Comparison of ENCODE assay signal across 1 cellular context in the genomic region with DNA sequence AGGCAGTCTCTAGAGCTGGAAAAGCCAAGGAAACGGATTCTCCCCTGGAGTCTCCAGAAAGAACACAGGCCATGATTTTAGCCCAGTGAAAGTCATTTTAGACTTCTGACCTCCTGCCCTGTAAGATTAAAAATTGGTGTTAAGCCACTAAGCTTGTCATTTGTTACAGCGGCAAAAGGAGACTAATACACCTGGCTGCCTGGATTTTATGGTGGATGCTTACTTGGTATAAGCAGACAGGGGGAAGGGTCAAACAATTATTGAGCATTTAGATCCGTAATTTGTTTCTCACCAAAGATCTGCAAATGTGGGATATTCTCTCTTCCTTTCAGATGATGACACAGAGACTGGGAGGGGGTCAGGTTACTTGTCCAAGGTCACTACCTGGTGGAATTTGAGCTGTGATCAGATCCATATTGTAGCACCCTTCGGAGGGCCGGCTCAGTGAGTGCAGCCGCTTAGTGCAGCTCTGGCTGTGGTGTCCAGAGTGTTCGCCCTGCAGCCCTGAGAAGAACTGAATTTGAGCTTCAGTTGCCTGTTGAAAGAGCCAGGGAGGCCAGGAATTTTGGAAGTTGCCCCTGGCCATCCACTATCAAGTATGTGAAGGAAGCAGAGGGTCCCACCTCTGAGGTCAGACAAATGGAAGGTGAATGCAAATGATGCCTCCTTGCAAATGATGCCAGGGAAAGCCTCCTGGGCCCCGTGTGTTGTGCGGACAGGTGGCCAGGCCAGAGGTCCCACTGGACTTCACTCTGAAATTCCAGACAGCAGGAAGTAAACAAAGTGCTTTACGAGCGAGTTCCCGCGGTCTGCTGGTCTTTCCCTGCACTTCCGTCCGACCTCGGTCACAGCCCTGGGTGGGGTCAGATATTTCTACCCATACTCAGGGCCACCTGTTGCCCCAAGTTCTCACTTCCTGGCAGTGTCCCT.
TF ChIP-seq lines count a peak whose summit lies in the region.

No MANE protein-coding gene starts in this region.

TF ChIP-seq in HepG2, 621 proteins besides CTCF, POLR2A, EP300 and RAD21 (continued from another document and continues in another):
- TF ChIP-seq NR2F6 (IDR thresholded peaks at IDR 0.05), result peak; percentile 61; the same call in 1 of the 2 replicates
- TF ChIP-seq NR2F6 (CRISPR knock-in tag; IDR thresholded peaks at IDR 0.05), result peak; percentile 92
- TF ChIP-seq RARA (CRISPR knock-in tag; IDR thresholded peaks at IDR 0.05), result peak; percentile 99
- TF ChIP-seq MZF1 (CRISPR knock-in tag; IDR thresholded peaks at IDR 0.05; ENCODE audit: borderline replicate concordance), result no peak
- TF ChIP-seq CBX1 (IDR thresholded peaks at IDR 0.05; ENCODE audit: low read depth), result no peak
- TF ChIP-seq CBX2 (IDR thresholded peaks at IDR 0.05; ENCODE audit: low read depth, low read length), result no peak
- TF ChIP-seq CBX2 (CRISPR knock-in tag; IDR thresholded peaks at IDR 0.05; ENCODE audit: low read depth), result no peak
- peak; percentile 69; the same call in 1 of the 2 replicates for TF ChIP-seq ERF (CRISPR knock-in tag; IDR thresholded peaks at IDR 0.05)
- TF ChIP-seq MXD4 (CRISPR knock-in tag; IDR thresholded peaks at IDR 0.05), result peak; percentile 60; the same call in 1 of the 2 replicates
- TF ChIP-seq, protein P1, sequence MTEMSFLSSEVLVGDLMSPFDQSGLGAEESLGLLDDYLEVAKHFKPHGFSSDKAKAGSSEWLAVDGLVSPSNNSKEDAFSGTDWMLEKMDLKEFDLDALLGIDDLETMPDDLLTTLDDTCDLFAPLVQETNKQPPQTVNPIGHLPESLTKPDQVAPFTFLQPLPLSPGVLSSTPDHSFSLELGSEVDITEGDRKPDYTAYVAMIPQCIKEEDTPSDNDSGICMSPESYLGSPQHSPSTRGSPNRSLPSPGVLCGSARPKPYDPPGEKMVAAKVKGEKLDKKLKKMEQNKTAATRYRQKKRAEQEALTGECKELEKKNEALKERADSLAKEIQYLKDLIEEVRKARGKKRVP (CRISPR knock-in tag; IDR thresholded peaks at IDR 0.05), result peak in 1 of 2 experiments; percentile 70; a peak in 2 of 4 replicates
- no peak for TF ChIP-seq ZNF337 (CRISPR knock-in tag; IDR thresholded peaks at IDR 0.05; ENCODE audit: borderline replicate concordance, low read depth)
- 0 out of 2 replicates have a peak, but pooled peaks have one; percentile 26 for TF ChIP-seq DNMT3B (CRISPR knock-in tag; conservative IDR thresholded peaks at IDR 0.05)
- TF ChIP-seq, protein P2, sequence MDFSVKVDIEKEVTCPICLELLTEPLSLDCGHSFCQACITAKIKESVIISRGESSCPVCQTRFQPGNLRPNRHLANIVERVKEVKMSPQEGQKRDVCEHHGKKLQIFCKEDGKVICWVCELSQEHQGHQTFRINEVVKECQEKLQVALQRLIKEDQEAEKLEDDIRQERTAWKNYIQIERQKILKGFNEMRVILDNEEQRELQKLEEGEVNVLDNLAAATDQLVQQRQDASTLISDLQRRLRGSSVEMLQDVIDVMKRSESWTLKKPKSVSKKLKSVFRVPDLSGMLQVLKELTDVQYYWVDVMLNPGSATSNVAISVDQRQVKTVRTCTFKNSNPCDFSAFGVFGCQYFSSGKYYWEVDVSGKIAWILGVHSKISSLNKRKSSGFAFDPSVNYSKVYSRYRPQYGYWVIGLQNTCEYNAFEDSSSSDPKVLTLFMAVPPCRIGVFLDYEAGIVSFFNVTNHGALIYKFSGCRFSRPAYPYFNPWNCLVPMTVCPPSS (IDR thresholded peaks at IDR 0.05), result no peak
- TF ChIP-seq, protein P3, sequence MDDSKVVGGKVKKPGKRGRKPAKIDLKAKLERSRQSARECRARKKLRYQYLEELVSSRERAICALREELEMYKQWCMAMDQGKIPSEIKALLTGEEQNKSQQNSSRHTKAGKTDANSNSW (CRISPR knock-in tag; IDR thresholded peaks at IDR 0.05; ENCODE audit: borderline replicate concordance), result no peak
- TF ChIP-seq KLF9 (CRISPR knock-in tag; IDR thresholded peaks at IDR 0.05; ENCODE audit: low read depth), result no peak
- peak; percentile 85; the same call in 1 of the 2 replicates for TF ChIP-seq AKAP8 (CRISPR knock-in tag; IDR thresholded peaks at IDR 0.05)
- TF ChIP-seq FIP1L1 (IDR thresholded peaks at IDR 0.05; ENCODE audit: borderline replicate concordance, insufficient read depth, low read depth, low read length), result 0 out of 2 replicates have a peak, but pooled peaks have one; percentile 53
- TF ChIP-seq, protein P4, sequence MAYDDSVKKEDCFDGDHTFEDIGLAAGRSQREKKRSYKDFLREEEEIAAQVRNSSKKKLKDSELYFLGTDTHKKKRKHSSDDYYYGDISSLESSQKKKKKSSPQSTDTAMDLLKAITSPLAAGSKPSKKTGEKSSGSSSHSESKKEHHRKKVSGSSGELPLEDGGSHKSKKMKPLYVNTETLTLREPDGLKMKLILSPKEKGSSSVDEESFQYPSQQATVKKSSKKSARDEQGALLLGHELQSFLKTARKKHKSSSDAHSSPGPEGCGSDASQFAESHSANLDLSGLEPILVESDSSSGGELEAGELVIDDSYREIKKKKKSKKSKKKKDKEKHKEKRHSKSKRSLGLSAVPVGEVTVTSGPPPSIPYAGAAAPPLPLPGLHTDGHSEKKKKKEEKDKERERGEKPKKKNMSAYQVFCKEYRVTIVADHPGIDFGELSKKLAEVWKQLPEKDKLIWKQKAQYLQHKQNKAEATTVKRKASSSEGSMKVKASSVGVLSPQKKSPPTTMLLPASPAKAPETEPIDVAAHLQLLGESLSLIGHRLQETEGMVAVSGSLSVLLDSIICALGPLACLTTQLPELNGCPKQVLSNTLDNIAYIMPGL (CRISPR knock-in tag; IDR thresholded peaks at IDR 0.05; ENCODE audit: borderline replicate concordance in 1 of 2, low read depth in 1 of 2), result peak in 1 of 2 experiments; percentile 47; a peak in 2 of 4 replicates
- TF ChIP-seq SP4 (CRISPR knock-in tag; IDR thresholded peaks at IDR 0.05), result peak; percentile 49
- TF ChIP-seq MAFG (CRISPR knock-in tag; IDR thresholded peaks at IDR 0.05), result no peak
- TF ChIP-seq NFE2L2 (IDR thresholded peaks at IDR 0.05; ENCODE audit: low read length), result no peak
- TF ChIP-seq ZNF484 (CRISPR knock-in tag; IDR thresholded peaks at IDR 0.05; ENCODE audit: borderline replicate concordance, low read depth), result no peak
- no peak for TF ChIP-seq SRSF4 (IDR thresholded peaks at IDR 0.05; ENCODE audit: low read depth, low read length, poor library complexity, severe bottlenecking)
- TF ChIP-seq ZNF124 (CRISPR knock-in tag; IDR thresholded peaks at IDR 0.05), result no peak
- TF ChIP-seq HMG20B (CRISPR knock-in tag; conservative IDR thresholded peaks at IDR 0.05), result peak; percentile 24; the same call in 1 of the 2 replicates
- TF ChIP-seq BHLHE40 (IDR thresholded peaks at IDR 0.05; ENCODE audit: low read length), result no peak
- peak; percentile 85 for TF ChIP-seq GABPB1 (CRISPR knock-in tag; IDR thresholded peaks at IDR 0.05)
- TF ChIP-seq, protein P5, sequence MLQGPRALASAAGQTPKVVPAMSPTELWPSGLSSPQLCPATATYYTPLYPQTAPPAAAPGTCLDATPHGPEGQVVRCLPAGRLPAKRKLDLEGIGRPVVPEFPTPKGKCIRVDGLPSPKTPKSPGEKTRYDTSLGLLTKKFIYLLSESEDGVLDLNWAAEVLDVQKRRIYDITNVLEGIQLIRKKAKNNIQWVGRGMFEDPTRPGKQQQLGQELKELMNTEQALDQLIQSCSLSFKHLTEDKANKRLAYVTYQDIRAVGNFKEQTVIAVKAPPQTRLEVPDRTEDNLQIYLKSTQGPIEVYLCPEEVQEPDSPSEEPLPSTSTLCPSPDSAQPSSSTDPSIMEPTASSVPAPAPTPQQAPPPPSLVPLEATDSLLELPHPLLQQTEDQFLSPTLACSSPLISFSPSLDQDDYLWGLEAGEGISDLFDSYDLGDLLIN (CRISPR knock-in tag; IDR thresholded peaks at IDR 0.05; ENCODE audit: borderline replicate concordance), result no peak
- TF ChIP-seq ZNF264 (CRISPR knock-in tag; IDR thresholded peaks at IDR 0.05), result peak; percentile 37; the same call in 1 of the 2 replicates
- TF ChIP-seq ZNF629 (CRISPR knock-in tag; conservative IDR thresholded peaks at IDR 0.05), result 0 out of 2 replicates have a peak, but pooled peaks have one; percentile 31
- TF ChIP-seq ZNF878 (CRISPR knock-in tag; IDR thresholded peaks at IDR 0.05), result 0 out of 2 replicates have a peak, but pooled peaks have one; percentile 13
- no peak for TF ChIP-seq XRCC5 (optimal IDR thresholded peaks at IDR 0.05; ENCODE audit: low read length)
- TF ChIP-seq ZNF780A (CRISPR knock-in tag; IDR thresholded peaks at IDR 0.05), result no peak
- peak; percentile 91 for TF ChIP-seq RXRA (CRISPR knock-in tag; IDR thresholded peaks at IDR 0.05)
- peak; percentile 79 for TF ChIP-seq KMT2B (CRISPR knock-in tag; IDR thresholded peaks at IDR 0.05)
- no peak for TF ChIP-seq NCOA5 (CRISPR knock-in tag; IDR thresholded peaks at IDR 0.05)
- no peak for TF ChIP-seq ZNF138 (CRISPR knock-in tag; IDR thresholded peaks at IDR 0.05; ENCODE audit: low read depth)
- TF ChIP-seq, protein P6, sequence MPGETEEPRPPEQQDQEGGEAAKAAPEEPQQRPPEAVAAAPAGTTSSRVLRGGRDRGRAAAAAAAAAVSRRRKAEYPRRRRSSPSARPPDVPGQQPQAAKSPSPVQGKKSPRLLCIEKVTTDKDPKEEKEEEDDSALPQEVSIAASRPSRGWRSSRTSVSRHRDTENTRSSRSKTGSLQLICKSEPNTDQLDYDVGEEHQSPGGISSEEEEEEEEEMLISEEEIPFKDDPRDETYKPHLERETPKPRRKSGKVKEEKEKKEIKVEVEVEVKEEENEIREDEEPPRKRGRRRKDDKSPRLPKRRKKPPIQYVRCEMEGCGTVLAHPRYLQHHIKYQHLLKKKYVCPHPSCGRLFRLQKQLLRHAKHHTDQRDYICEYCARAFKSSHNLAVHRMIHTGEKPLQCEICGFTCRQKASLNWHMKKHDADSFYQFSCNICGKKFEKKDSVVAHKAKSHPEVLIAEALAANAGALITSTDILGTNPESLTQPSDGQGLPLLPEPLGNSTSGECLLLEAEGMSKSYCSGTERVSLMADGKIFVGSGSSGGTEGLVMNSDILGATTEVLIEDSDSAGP (CRISPR knock-in tag; IDR thresholded peaks at IDR 0.05; ENCODE audit: borderline replicate concordance), result peak; percentile 69; the same call in 1 of the 2 replicates
- TF ChIP-seq ZNF17 (CRISPR knock-in tag; IDR thresholded peaks at IDR 0.05), result no peak
- peak; percentile 95 for TF ChIP-seq TEAD3 (CRISPR knock-in tag; optimal IDR thresholded peaks at IDR 0.05; ENCODE audit: borderline replicate concordance)
- TF ChIP-seq ATAD3A (CRISPR knock-in tag; IDR thresholded peaks at IDR 0.05), result no peak
- TF ChIP-seq ZNF225 (CRISPR knock-in tag; IDR thresholded peaks at IDR 0.05), result no peak
- TF ChIP-seq GTF2F1 (IDR thresholded peaks at IDR 0.05; ENCODE audit: low read length), result no peak
- no peak for TF ChIP-seq MBNL3 (CRISPR knock-in tag; conservative IDR thresholded peaks at IDR 0.05)
- no peak for TF ChIP-seq AHR (CRISPR knock-in tag; IDR thresholded peaks at IDR 0.05)
- no peak for TF ChIP-seq ZNF501 (CRISPR knock-in tag; IDR thresholded peaks at IDR 0.05)
- TF ChIP-seq ZNF446 (CRISPR knock-in tag; IDR thresholded peaks at IDR 0.05), result no peak
- peak; percentile 89 for TF ChIP-seq KAT8 (CRISPR knock-in tag; IDR thresholded peaks at IDR 0.05)
- TF ChIP-seq, protein P7, sequence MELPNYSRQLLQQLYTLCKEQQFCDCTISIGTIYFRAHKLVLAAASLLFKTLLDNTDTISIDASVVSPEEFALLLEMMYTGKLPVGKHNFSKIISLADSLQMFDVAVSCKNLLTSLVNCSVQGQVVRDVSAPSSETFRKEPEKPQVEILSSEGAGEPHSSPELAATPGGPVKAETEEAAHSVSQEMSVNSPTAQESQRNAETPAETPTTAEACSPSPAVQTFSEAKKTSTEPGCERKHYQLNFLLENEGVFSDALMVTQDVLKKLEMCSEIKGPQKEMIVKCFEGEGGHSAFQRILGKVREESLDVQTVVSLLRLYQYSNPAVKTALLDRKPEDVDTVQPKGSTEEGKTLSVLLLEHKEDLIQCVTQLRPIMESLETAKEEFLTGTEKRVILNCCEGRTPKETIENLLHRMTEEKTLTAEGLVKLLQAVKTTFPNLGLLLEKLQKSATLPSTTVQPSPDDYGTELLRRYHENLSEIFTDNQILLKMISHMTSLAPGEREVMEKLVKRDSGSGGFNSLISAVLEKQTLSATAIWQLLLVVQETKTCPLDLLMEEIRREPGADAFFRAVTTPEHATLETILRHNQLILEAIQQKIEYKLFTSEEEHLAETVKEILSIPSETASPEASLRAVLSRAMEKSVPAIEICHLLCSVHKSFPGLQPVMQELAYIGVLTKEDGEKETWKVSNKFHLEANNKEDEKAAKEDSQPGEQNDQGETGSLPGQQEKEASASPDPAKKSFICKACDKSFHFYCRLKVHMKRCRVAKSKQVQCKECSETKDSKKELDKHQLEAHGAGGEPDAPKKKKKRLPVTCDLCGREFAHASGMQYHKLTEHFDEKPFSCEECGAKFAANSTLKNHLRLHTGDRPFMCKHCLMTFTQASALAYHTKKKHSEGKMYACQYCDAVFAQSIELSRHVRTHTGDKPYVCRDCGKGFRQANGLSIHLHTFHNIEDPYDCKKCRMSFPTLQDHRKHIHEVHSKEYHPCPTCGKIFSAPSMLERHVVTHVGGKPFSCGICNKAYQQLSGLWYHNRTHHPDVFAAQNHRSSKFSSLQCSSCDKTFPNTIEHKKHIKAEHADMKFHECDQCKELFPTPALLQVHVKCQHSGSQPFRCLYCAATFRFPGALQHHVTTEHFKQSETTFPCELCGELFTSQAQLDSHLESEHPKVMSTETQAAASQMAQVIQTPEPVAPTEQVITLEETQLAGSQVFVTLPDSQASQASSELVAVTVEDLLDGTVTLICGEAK (IDR thresholded peaks at IDR 0.05), result no peak
- TF ChIP-seq, protein P7 (CRISPR knock-in tag; IDR thresholded peaks at IDR 0.05), result peak; percentile 68; the same call in 1 of the 2 replicates
- no peak for TF ChIP-seq WIZ (CRISPR knock-in tag; IDR thresholded peaks at IDR 0.05)
